24 cellular contexts compared by ENCODE assay signal in genomic region chr4:85919488-85919887, GRCh38.
"Had no signal": no experiment of that assay in that cellular context is flagged by ENCODE, and none has a peak within 500 bp of the region (broad histone marks: within the 10 kb centered on the region; RNA-seq: fewer than 3 reads in every experiment).

No MANE protein-coding gene starts in this region.

- H3K4me2 ChIP-seq: KMS-11 had no signal

- FAIRE-seq: bronchial epithelial cell had no signal

- H3K9ac ChIP-seq: KMS-11 had no signal

- H3K9me3 ChIP-seq: ascending aorta, body of pancreas had no signal

- H3K4me3 ChIP-seq: ascending aorta, body of pancreas, SJCRH30 had no signal

- H3K27ac ChIP-seq: ascending aorta, body of pancreas, KMS-11, SJCRH30 had no signal

- H3K27me3 ChIP-seq: ascending aorta, body of pancreas, SJCRH30 had no signal

- DNase-seq: activated CD4-positive, alpha-beta T cell treated with anti-CD3 and anti-CD28 coated beads for 48 hours; activated CD4-positive, alpha-beta T cell treated with anti-CD3 and anti-CD28 coated beads, Interleukin-2, amount 50 U/mL, for 4 hours; activated CD4-positive, CD25-positive, alpha-beta regulatory T cell treated with anti-CD3 and anti-CD28 coated beads, Interleukin-2, amount 50 U/mL, for 72 hours; activated CD8-positive, alpha-beta memory T cell treated with anti-CD3 and anti-CD28 coated beads, Interleukin-2, amount 50 U/mL, for 48 hours; activated CD8-positive, alpha-beta T cell treated with anti-CD3 and anti-CD28 coated beads, Interleukin-2, amount 10 ng/mL, durations not matched to agents 7 days and 5 days; activated effector memory CD4-positive, alpha-beta T cell treated with Interleukin-2 at 50 U/mL for 16 hours; activated naive CD4-positive, alpha-beta T cell; activated T-cell treated with anti-CD3 and anti-CD28 coated beads, Interleukin-2, amount 50 U/mL, for 1 hour; body of pancreas; central memory CD4-positive, alpha-beta T cell; NCI-H1092; NCI-H1930; NCI-H2107; NCI-H526; NK-92 treated with Interleukin-12 subunit alpha and Interleukin-12 subunit beta, amount 100 ng/mL, for 24 hours; OCI-M1; Right ventricle myocardium superior; RPMI8226; SJCRH30 had no signal

- H3K4me1 ChIP-seq: ascending aorta, body of pancreas, SJCRH30 had no signal

- H3K36me3 ChIP-seq: ascending aorta had no signal

- ATAC-seq: activated CD8-positive, alpha-beta T cell treated with anti-CD3 and anti-CD28 coated beads, Interleukin-2, amount 10 ng/mL, durations not matched to agents 7 days and 5 days; body of pancreas; Panc1; WTC11 had no signal
